ENCODE assay signal across 1 cellular context in the genomic region with DNA sequence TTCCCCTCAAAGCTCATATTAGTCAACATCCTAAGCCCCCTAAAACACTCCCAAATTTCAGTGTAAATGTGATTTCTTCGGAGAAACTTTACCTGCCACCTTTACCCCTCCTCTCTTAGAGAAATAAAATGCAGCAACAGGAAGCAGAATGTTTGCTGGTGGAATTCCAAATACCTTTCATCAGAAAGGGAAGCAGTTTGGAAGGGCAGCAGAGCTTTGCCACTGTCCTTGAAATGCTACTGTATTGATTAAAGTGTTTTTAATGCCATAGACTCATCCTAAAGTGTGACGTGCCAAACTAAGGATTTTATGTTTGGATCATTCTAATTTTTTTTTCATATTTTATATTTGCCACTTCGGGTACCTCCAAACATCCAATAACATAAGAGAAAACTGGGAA.
TF ChIP-seq lines count a peak whose summit lies in the region.

No MANE protein-coding gene starts in this region.

TF ChIP-seq in GM23338, 12 proteins besides CTCF, POLR2A, EP300 and RAD21 (continued from another document):
- TF ChIP-seq EZH2phosphoT487 (IDR thresholded peaks at IDR 0.05; ENCODE audit: unreplicated experiment) (no peak), ZNF331 (CRISPR knock-in tag; IDR thresholded peaks at IDR 0.05; ENCODE audit: low read depth) (no peak)
